In the genomic region with DNA sequence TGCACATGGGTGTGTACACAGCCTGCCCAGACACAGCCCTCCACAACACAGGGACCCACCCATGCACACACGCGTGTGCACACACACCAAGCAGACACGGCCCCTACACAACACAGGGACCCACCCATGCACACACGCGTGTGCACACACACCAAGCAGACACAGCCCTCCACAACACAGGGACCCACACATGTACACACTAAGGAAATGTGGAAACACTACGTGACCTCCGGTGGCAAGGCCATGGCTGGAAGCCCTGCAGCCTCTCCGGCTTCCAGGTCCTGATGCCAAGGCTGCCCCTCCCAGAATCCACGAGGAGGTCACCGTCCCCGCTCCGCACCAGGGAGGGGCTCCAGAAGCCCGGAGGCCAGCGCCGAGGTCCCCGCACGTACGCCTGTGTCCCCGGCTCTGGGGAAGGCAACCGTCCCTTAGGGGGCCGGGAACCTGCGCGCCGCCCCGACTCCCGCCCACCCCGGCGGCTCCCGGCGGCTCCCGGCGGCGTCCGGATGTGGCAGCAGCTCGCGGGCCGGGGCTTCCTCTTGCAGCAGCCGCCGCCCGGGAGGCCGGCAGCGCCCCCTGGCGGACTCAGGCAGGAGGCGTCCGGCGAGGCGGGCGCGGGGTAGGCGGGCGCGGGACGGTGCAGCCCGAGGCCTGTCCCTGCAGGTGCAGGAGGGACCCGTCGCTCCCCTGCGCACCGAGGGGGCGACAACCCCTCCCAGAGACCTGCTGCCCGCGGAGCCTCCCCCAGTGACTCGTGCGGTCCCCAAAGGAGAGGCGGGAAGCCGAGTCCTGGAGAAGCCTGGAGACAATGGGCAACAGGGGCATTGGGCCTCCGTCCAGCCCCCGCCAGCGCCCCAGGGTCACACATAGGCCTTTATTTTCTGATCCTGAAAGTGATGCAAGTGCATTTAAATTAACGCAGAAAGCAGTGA, we compare ENCODE assay signal across 8 cellular contexts. TPM values are rescaled to one million over a fixed set of nuclear protein-coding genes. Genes with fewer than 3 reads are reported as not detected.
DNase-seq lines count a peak whose midpoint lies in the region; ATAC-seq and TF ChIP-seq lines count a peak whose summit lies in the region.

No MANE protein-coding gene starts in this region.

- peaks cover 0 to 23% (median 8%) of the 10 kb centered on the region in 3 donors for H3K4me1 ChIP-seq in gastroesophageal sphincter

- TF ChIP-seq EP300 in gastroesophageal sphincter (IDR thresholded peaks at IDR 0.05) = no peak

- WGBS in gastroesophageal sphincter (ENCODE audit: low coverage in 1 of 2), 2 donors = 11 to 35% methylated on average over 4 to 16 of the region's 69 CpGs

- H3K27me3 ChIP-seq in gastroesophageal sphincter = no peaks in the 10 kb centered on the region

- in situ Hi-C loops in KBM-7 (cut with MboI; ENCODE audit: low pct_unique_long_range_greater_than_20kb, low sequenced_read_pairs) = no loop called here

- H3K4me3 ChIP-seq in gastroesophageal sphincter = peak overlapping the region; percentile 35 to 71

- H3K9me3 ChIP-seq in gastroesophageal sphincter = no peaks in the 10 kb centered on the region

- no peak for TF ChIP-seq POLR2A in gastroesophageal sphincter (IDR thresholded peaks at IDR 0.05)

- ATAC-seq in GM21723 (IDR thresholded peaks at IDR 0.05; ENCODE audit: unreplicated experiment) (peak; percentile 96), gastroesophageal sphincter (peak; percentile 94)

- no peaks in the 10 kb centered on the region for H3K36me3 ChIP-seq in gastroesophageal sphincter

- peak overlapping the region in 3 of 4 donors; percentile 49 to 66 (median 57) for H3K27ac ChIP-seq in gastroesophageal sphincter

- peak in 3 of 4 experiments; percentile 88 to 96 (median 95) for TF ChIP-seq CTCF in gastroesophageal sphincter (IDR thresholded peaks at IDR 0.05)

- DNase-seq in Daoy (ENCODE audit: low read depth) = peak; percentile 77
- DNase-seq in KBM-7 = peak; percentile 86
- peak; percentile 78 for DNase-seq in SHP77 treated with DMSO at 0.1 percent for 48 hours (lab: John Stamatoyannopoulos, UW)
- DNase-seq in activated gamma-delta T cell (lab: John Stamatoyannopoulos, UW) = peak; percentile 70
- peak in 48 of 56 donors; percentile 10 to 86 (median 52) for DNase-seq in nucleus accumbens (lab: John Stamatoyannopoulos, UW)
- peak; percentile 67 for DNase-seq in superior temporal gyrus (ENCODE audit: extremely low spot score)

RNA-seq across cellular contexts. Expression of a gene that starts 29.9 kb away (rescaled TPM):
- 1.9 and 6.3 TPM in 2 replicates for total RNA-seq in Daoy (2014; rRNA removed; shearing (Covaris generic))
- total RNA-seq in gastroesophageal sphincter = 10 to 100 TPM in 2 of 4 donors, 1 to 10 TPM in 2; 4.7 to 14.0 (median 8.5) TPM

RNA-seq across cellular contexts. Expression of a gene that starts 59.5 kb away (rescaled TPM):
- 0.95 and 1.4 TPM in 2 replicates for total RNA-seq in Daoy (2014; rRNA removed; shearing (Covaris generic))
- total RNA-seq in gastroesophageal sphincter = 10 to 100 TPM in 1 of 4 donors, 1 to 10 TPM in 3; 4.7 to 33.8 (median 8.9) TPM

Comparison
In these comparisons a context has a peak if more than half of its experiments do, and no peak if none do; other contexts are left out.
1. Peak in every context shown above with its lines: DNase-seq, ATAC-seq, H3K4me3 ChIP-seq and H3K27ac ChIP-seq.